21 cellular contexts compared by ENCODE assay signal in the genomic region with DNA sequence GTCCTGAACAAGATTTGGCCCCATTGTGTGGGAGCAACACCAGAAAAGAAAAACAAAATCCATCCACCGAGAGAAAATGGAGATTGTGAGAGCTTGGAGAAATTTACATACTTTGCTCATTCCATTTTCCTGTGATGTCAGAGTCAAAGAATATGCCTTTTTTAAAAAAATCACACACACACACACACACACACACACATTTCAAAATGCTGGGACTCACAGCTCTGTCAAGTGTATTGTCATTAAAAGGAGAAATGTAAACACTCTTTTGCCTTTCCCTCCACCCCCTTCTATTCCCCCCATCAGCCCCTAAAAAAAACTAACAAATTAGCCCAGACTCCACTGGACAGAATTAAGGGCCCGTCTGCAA. TPM values are rescaled to one million over a fixed set of nuclear protein-coding genes. Genes with fewer than 3 reads are reported as not detected.
DNase-seq lines count a peak whose midpoint lies in the region; ATAC-seq, FAIRE-seq and TF ChIP-seq lines count a peak whose summit lies in the region.
"Had no signal": no experiment of that assay in that cellular context is flagged by ENCODE, and none has a peak within 500 bp of the region (broad histone marks: within the 10 kb centered on the region; RNA-seq: fewer than 3 reads in every experiment).

No MANE protein-coding gene starts in this region.

- no peak for TF ChIP-seq POLR2A in A549 (IDR thresholded peaks at IDR 0.05; ENCODE audit: low read length)

- WGBS in A549 (ENCODE audit: missing lambda C conversion rate) = 48% methylated on average over 2 of the region's 2 CpGs

- H3K27ac ChIP-seq in A549 = peak overlapping the region; percentile 75 to 94
- peak overlapping the region; percentile 39; the same call in 1 of the 2 replicates for H3K27ac ChIP-seq in Panc1 (ENCODE audit: low read length)
- H3K27ac ChIP-seq in epithelial cell of prostate = peak overlapping the region; percentile 48

- no peak for TF ChIP-seq CTCF in A549 (IDR thresholded peaks at IDR 0.05)
- no peak for TF ChIP-seq CTCF in Panc1 (IDR thresholded peaks at IDR 0.05)
- no peak for TF ChIP-seq CTCF in nephron progenitor cell (IDR thresholded peaks at IDR 0.05)

- DNase-seq in A549 (ENCODE audit: low read depth in 1 of 2, low spot score in 1 of 2) (no peak), Panc1 (ENCODE audit: low read depth, low spot score) (no peak), epithelial cell of prostate (ENCODE audit: low read depth, low spot score) (no peak), nephron progenitor cell (no peak), HAP-1 (ENCODE audit: low spot score in 2 of 2) (no peak)
- DNase-seq in activated T-cell treated with anti-CD3 and anti-CD28 coated beads, Interleukin-2, amount 50 U/mL, for 1 hour = no peak
- DNase-seq: activated CD4-positive, CD25-positive, alpha-beta regulatory T cell; activated naive CD4-positive, alpha-beta T cell; kidney; NCI-H2029 treated with DMSO at 0.1 percent for 48 hours; NCI-H774 had no signal

- ATAC-seq in A549 (no peak), Panc1 (no peak), HG02759 (IDR thresholded peaks at IDR 0.05; ENCODE audit: unreplicated experiment) (no peak), HG03095 (IDR thresholded peaks at IDR 0.05; ENCODE audit: unreplicated experiment) (no peak)

- H3K27me3 ChIP-seq in Panc1 (ENCODE audit: control insufficient read depth, insufficient read depth, low read length) = no peaks in the 10 kb centered on the region
- H3K27me3 ChIP-seq in HAP-1 (ENCODE audit: low read depth) = no peaks in the 10 kb centered on the region

- H3K4me1 ChIP-seq in A549 (peaks cover 56% of the 10 kb centered on the region), Panc1 (ENCODE audit: control insufficient read depth, insufficient read depth, low read length) (peaks cover 8% of the 10 kb centered on the region), HAP-1 (no peaks in the 10 kb centered on the region; the same call in 1 of the 2 replicates)

- intact Hi-C loops in Panc1 (cut with micrococcal nuclease; ENCODE audit: unreplicated experiment) = no loop called here

- H3K36me3 Mint-ChIP-seq in nephron progenitor cell (ENCODE audit: low read depth) = peaks cover 4% of the 10 kb centered on the region

- H3K36me3 ChIP-seq in Panc1 (ENCODE audit: control insufficient read depth, insufficient read depth, low read length) (no peaks in the 10 kb centered on the region), HAP-1 (replicated peaks) (no peaks in the 10 kb centered on the region)

- BruUV-seq in Panc1 (replicated peaks; lab: Mats Ljungman, UMichigan) = no TSS peak

- H3K4me3 ChIP-seq in A549 = no peak overlapping the region
- H3K4me3 ChIP-seq in Panc1 (ENCODE audit: low read depth in 2 of 2, low read length in 2 of 2) = no peak overlapping the region
- H3K4me3 ChIP-seq in HAP-1 = no peak overlapping the region

- POLR2A ChIA-PET in A549 (lab: Yijun Ruan, JAX) (no interaction called here), Panc1 (lab: Charles Lee) (no interaction called here)

- H3K9me3 Mint-ChIP-seq in nephron progenitor cell = peaks cover 4% of the 10 kb centered on the region
- H3K9me3 Mint-ChIP-seq: central memory CD8-positive, alpha-beta T cell had no signal

- H3K27ac Mint-ChIP-seq in nephron progenitor cell = no peak overlapping the region
- H3K27ac Mint-ChIP-seq: T-helper 1 cell treated with Interleukin-12 subunit alpha and Interleukin-12 subunit beta and Interleukin-4 antibody, amounts not matched to agents 30 μg/mL and 1 μg/mL, for 36 hours had no signal

- TF ChIP-seq RAD21 in A549 (conservative IDR thresholded peaks at IDR 0.05 in 1 of 2, IDR thresholded peaks at IDR 0.05 in 1 of 2) = no peak

- no peak for TF ChIP-seq EP300 in A549 (IDR thresholded peaks at IDR 0.05)

- in situ Hi-C loops in Panc1 (cut with HindIII; ENCODE audit: low pct_unique_long_range_greater_than_20kb, low sequenced_read_pairs) (no loop called here), HAP-1 (cut with MboI; ENCODE audit: low sequenced_read_pairs) (no loop called here)

- peak overlapping the region; percentile 64 for H3K4me2 ChIP-seq in A549

- peaks cover 9% of the 10 kb centered on the region for H3K9me3 ChIP-seq in A549
- no peaks in the 10 kb centered on the region; the same call in 1 of the 2 replicates for H3K9me3 ChIP-seq in Panc1 (ENCODE audit: control insufficient read depth, insufficient read depth, low read depth, low read length)
- H3K9me3 ChIP-seq in HAP-1 = no peaks in the 10 kb centered on the region; the same call in 1 of the 2 replicates

- peaks cover 51% of the 10 kb centered on the region for H3K4me1 Mint-ChIP-seq in nephron progenitor cell

- H3K4me3 Mint-ChIP-seq in nephron progenitor cell = peak overlapping the region; percentile 19
- H3K4me3 Mint-ChIP-seq: central memory CD8-positive, alpha-beta T cell; T-helper 1 cell treated with Interleukin-12 subunit alpha and Interleukin-12 subunit beta and Interleukin-4 antibody, amounts not matched to agents 30 μg/mL and 1 μg/mL, for 36 hours had no signal

- FAIRE-seq in A549 (lab: Jason Lieb, UNC) = no peak
- FAIRE-seq: D721Med, GM19239, HTR-8/SVneo, kidney had no signal

- CTCF ChIA-PET in A549 (lab: Yijun Ruan, JAX) (no interaction called here), Panc1 (lab: Charles Lee) (no interaction called here)

- peaks cover 6% of the 10 kb centered on the region for H3K27me3 Mint-ChIP-seq in nephron progenitor cell (ENCODE audit: low read depth, poor library complexity)

TF ChIP-seq in A549, 52 proteins besides CTCF, POLR2A, EP300 and RAD21:
- TF ChIP-seq NPAS2 (CRISPR knock-in tag; IDR thresholded peaks at IDR 0.05; ENCODE audit: borderline replicate concordance) (no peak), PBX3 (IDR thresholded peaks at IDR 0.05) (no peak), CHD4 (IDR thresholded peaks at IDR 0.05; ENCODE audit: borderline replicate concordance) (no peak), HDAC2 (IDR thresholded peaks at IDR 0.05) (no peak), SREBF2 (IDR thresholded peaks at IDR 0.05) (no peak), JUNB (IDR thresholded peaks at IDR 0.05) (no peak), POLR2AphosphoS2 (conservative IDR thresholded peaks at IDR 0.05; ENCODE audit: low read length) (no peak), SMC3 (IDR thresholded peaks at IDR 0.05) (no peak), EHMT2 (IDR thresholded peaks at IDR 0.05; ENCODE audit: low read depth) (no peak), PHF8 (IDR thresholded peaks at IDR 0.05; ENCODE audit: borderline replicate concordance, low read depth) (no peak), MAFK (IDR thresholded peaks at IDR 0.05; ENCODE audit: partially characterized antibody) (no peak), FOXS1 (CRISPR knock-in tag; IDR thresholded peaks at IDR 0.05) (no peak), RFX5 (IDR thresholded peaks at IDR 0.05) (no peak), FOSL2 (IDR thresholded peaks at IDR 0.05) (no peak), FOSL2 (CRISPR knock-in tag; IDR thresholded peaks at IDR 0.05) (no peak), ZSCAN20 (CRISPR knock-in tag; IDR thresholded peaks at IDR 0.05) (no peak), CBX2 (IDR thresholded peaks at IDR 0.05; ENCODE audit: borderline replicate concordance, low read depth) (no peak), KDM5A (IDR thresholded peaks at IDR 0.05) (no peak), RCOR1 (IDR thresholded peaks at IDR 0.05; ENCODE audit: low read depth, low read length) (no peak)
- TF ChIP-seq, protein P1, sequence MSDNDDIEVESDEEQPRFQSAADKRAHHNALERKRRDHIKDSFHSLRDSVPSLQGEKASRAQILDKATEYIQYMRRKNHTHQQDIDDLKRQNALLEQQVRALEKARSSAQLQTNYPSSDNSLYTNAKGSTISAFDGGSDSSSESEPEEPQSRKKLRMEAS (IDR thresholded peaks at IDR 0.05) = no peak

RNA-seq across cellular contexts. Expression of gene CTAGE1, which starts 52.4 kb away (rescaled TPM):
- polyA plus RNA-seq in A549 (2011; rRNA removed) (0.01 and 0.03 TPM in 2 replicates), A549 (2017; fragmentation: RNase III; extraction: RNeasy Plus Mini Kit Qiagen cat#74134 plus additional on column Dnase treatment) (0.03 TPM in 1 of 3 replicates, not detected in the others)
- not detected in 2 replicates for polyA plus RNA-seq in A549 (2012; cell fraction: cytosol; rRNA removed)
- polyA plus RNA-seq in A549 (2012; cell fraction: nucleus; rRNA removed) = not detected in 2 replicates
- polyA minus RNA-seq in A549 (2011; rRNA and poly(A)+ RNA removed) = 0.05 TPM in 1 of 2 replicates, not detected in the other
- total RNA-seq in Panc1 (2021; ENCODE audit: unreplicated experiment) = not detected
- polyA plus RNA-seq in Panc1 (2012; ENCODE audit: insufficient read length) = not detected
- total RNA-seq: kidney, MCF 10A, posterior vena cava, temporal lobe had no signal
